ENCODE assay signal across 23 cellular contexts in genomic region chr5:125037020-125037419, GRCh38.
"Had no signal": no experiment of that assay in that cellular context is flagged by ENCODE, and none has a peak within 500 bp of the region (broad histone marks: within the 10 kb centered on the region; RNA-seq: fewer than 3 reads in every experiment).

No MANE protein-coding gene starts in this region.

- H3K9me3 Mint-ChIP-seq: natural killer cell; T-helper 2 cell treated with Interferon-gamma antibody and Interleukin-4, amounts not matched to agents 5 μg/mL and 100 μg/mL, for 36 hours had no signal

- H3K36me3 ChIP-seq: brain microvascular endothelial cell, neutrophil, upper lobe of left lung had no signal

- DNase-seq: activated CD4-positive, alpha-beta T cell treated with anti-CD3 and anti-CD28 coated beads, Interleukin-2, amount 50 U/mL, for 1 hour; activated CD8-positive, alpha-beta memory T cell treated with anti-CD3 and anti-CD28 coated beads for 24 hours; activated naive CD4-positive, alpha-beta T cell treated with Interleukin-2 at 50 U/mL for 16 hours; anterior cingulate cortex; brain microvascular endothelial cell; cerebellar nuclear complex; effector CD8-positive, alpha-beta T cell; foreskin keratinocyte; kidney glomerular epithelial cell; left ventricle myocardium superior; mesenchymal stem cell; natural killer cell; retina; stimulated activated CD4-positive, alpha-beta T cell treated with anti-CD3 and anti-CD28 coated beads, Interleukin-4, amount 100 ng/mL, for 4 hours; stimulated activated CD8-positive, alpha-beta memory T cell treated with anti-CD3 and anti-CD28 coated beads, Interleukin-4, amount 100 ng/mL, for 48 hours; stimulated activated naive CD8-positive, alpha-beta T cell treated with anti-CD3 and anti-CD28 coated beads, Interleukin-15, amount 100 ng/mL, for 72 hours; testis; upper lobe of left lung had no signal

- H3K4me1 ChIP-seq: foreskin keratinocyte, parathyroid adenoma, testis had no signal

- H3K9me3 ChIP-seq: neutrophil, testis, upper lobe of left lung had no signal

- H3K27me3 Mint-ChIP-seq: stimulated activated naive CD8-positive, alpha-beta T cell treated with anti-CD3 and anti-CD28 coated beads, Interleukin-15, amount 100 ng/mL, for 72 hours had no signal

- H3K27me3 ChIP-seq: brain microvascular endothelial cell, foreskin keratinocyte, neutrophil, testis, upper lobe of left lung had no signal

- H2AFZ ChIP-seq: parathyroid adenoma had no signal

- H3K27ac ChIP-seq: brain microvascular endothelial cell, foreskin keratinocyte, neutrophil, parathyroid adenoma, testis, upper lobe of left lung had no signal

- H3K4me1 Mint-ChIP-seq: stimulated activated naive CD8-positive, alpha-beta T cell treated with anti-CD3 and anti-CD28 coated beads, Interleukin-15, amount 100 ng/mL, for 72 hours had no signal

- H3K79me2 ChIP-seq: parathyroid adenoma had no signal

- H3K4me3 ChIP-seq: testis, upper lobe of left lung had no signal

- H3K27ac Mint-ChIP-seq: activated T-helper 1 cell treated with anti-CD3 and anti-CD28 coated beads, Interleukin-12 subunit alpha, Interleukin-12 subunit beta, Interleukin-2, Interleukin-4 antibody, amounts not matched to agents 30 ng/mL and 10 ng/mL and 1 ng/mL, durations not matched to agents 14 hours and 24 hours and 36 hours; natural killer cell; stimulated activated naive CD8-positive, alpha-beta T cell treated with anti-CD3 and anti-CD28 coated beads, Interleukin-15, amount 100 ng/mL, for 72 hours; T-helper 2 cell treated with Interferon-gamma antibody and Interleukin-4, amounts not matched to agents 5 μg/mL and 100 μg/mL, for 36 hours had no signal

- H3K4me3 Mint-ChIP-seq: activated T-helper 1 cell treated with anti-CD3 and anti-CD28 coated beads, Interleukin-12 subunit alpha, Interleukin-12 subunit beta, Interleukin-2, Interleukin-4 antibody, amounts not matched to agents 30 ng/mL and 10 ng/mL and 1 ng/mL, durations not matched to agents 14 hours and 24 hours and 36 hours; natural killer cell; stimulated activated naive CD8-positive, alpha-beta T cell treated with anti-CD3 and anti-CD28 coated beads, Interleukin-15, amount 100 ng/mL, for 72 hours; T-helper 2 cell treated with Interferon-gamma antibody and Interleukin-4, amounts not matched to agents 5 μg/mL and 100 μg/mL, for 36 hours had no signal

- H3K9ac ChIP-seq: parathyroid adenoma had no signal

- ATAC-seq: activated CD4-positive, CD25-positive, alpha-beta regulatory T cell treated with anti-CD3 and anti-CD28 coated beads, Interleukin-2, amount 50 U/mL, for 24 hours; foreskin keratinocyte; left ventricle myocardium superior; natural killer cell; stimulated activated naive CD8-positive, alpha-beta T cell treated with anti-CD3 and anti-CD28 coated beads, Interleukin-15, amount 100 ng/mL, for 72 hours had no signal
